Comparison of ENCODE assay signal across 28 cellular contexts in the genomic region with DNA sequence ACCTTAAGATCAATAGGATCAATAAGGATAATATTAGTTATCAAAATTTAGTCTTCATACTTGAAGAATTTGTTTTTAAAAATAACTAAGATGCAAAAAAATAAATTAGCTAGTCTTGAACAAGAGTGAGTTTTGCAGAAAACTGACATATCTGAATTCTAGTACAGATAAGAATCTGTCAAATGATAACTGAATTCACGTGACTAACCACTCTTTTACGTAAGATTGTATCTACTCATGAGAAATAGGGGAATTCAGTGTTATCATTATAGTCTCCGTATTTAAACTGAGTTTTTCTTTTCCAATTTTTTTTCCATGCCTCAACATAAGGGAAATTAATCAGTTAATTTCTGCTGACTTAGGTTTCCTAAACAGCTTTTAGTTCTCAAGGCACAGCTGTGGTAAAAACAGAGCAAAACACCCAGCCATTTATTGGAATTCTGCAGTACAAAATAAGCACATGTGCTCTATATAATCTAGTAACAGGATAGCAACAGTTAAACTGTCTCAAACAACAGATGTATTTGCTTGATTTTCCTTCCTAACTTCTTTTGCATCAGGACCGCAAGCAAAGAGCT. TPM values are rescaled to one million over a fixed set of nuclear protein-coding genes. Genes with fewer than 3 reads are reported as not detected.
A peak's percentile ranks its signal among the peaks of the same experiment; 100 is the strongest.
DNase-seq lines count a peak whose midpoint lies in the region; ATAC-seq, FAIRE-seq and TF ChIP-seq lines count a peak whose summit lies in the region.
"Had no signal": no experiment of that assay in that cellular context is flagged by ENCODE, and none has a peak within 500 bp of the region (broad histone marks: within the 10 kb centered on the region; RNA-seq: fewer than 3 reads in every experiment).

No MANE protein-coding gene starts in this region.

- peak; percentile 66 for FAIRE-seq in endometrium (lab: Jason Lieb, UNC)
- FAIRE-seq: D721Med, GM12892 had no signal

- peak overlapping the region; percentile 67 for H3K27ac ChIP-seq in VCaP
- H3K27ac ChIP-seq in neutrophil, result peak overlapping the region; percentile 80
- peak overlapping the region in 3 of 4 donors; percentile 10 to 42 (median 24) for H3K27ac ChIP-seq in transverse colon
- H3K27ac ChIP-seq: stomach, vagina, WERI-Rb-1 had no signal

- H3K9me3 ChIP-seq in neutrophil (no peaks in the 10 kb centered on the region), transverse colon (no peaks in the 10 kb centered on the region)
- H3K9me3 ChIP-seq: sigmoid colon, stomach, vagina had no signal

- H3K4me1 ChIP-seq in neutrophil (ENCODE audit: control insufficient read depth in 1 of 2, insufficient read depth in 1 of 2, low read depth in 1 of 2, low read length in 1 of 2), result peaks cover 16 to 22% of the 10 kb centered on the region in 2 experiments
- H3K4me1 ChIP-seq in transverse colon, result peaks cover 3 to 59% (median 17%) of the 10 kb centered on the region in 4 donors

- in situ Hi-C loops in transverse colon (cut with MboI; ENCODE audit: low pct_ligation_motif_present in 1 of 4, low pct_unique_long_range_greater_than_20kb in 1 of 4, low sequenced_read_pairs in 3 of 4), result no loop called here

- no peak overlapping the region for H3K4me3 ChIP-seq in neutrophil (ENCODE audit: low read depth in 1 of 2, low read length in 1 of 2)
- H3K4me3 ChIP-seq in transverse colon, result no peak overlapping the region
- H3K4me3 ChIP-seq: sigmoid colon, vagina had no signal

- H3K27me3 ChIP-seq in neutrophil, result no peaks in the 10 kb centered on the region
- H3K27me3 ChIP-seq in transverse colon, result no peaks in the 10 kb centered on the region
- H3K27me3 ChIP-seq: sigmoid colon, stomach, vagina had no signal

- no peak for TF ChIP-seq CTCF in VCaP (conservative IDR thresholded peaks at IDR 0.05)
- no peak for TF ChIP-seq CTCF in neutrophil (IDR thresholded peaks at IDR 0.05)
- TF ChIP-seq CTCF in transverse colon (IDR thresholded peaks at IDR 0.05), result no peak

- ATAC-seq in HG02852 (IDR thresholded peaks at IDR 0.05; ENCODE audit: unreplicated experiment), result no peak
- ATAC-seq in HG02884 (IDR thresholded peaks at IDR 0.05; ENCODE audit: unreplicated experiment), result no peak
- ATAC-seq: naive thymus-derived CD4-positive, alpha-beta T cell had no signal

- intact Hi-C loops in transverse colon (cut with DNase I; ENCODE audit: low total_unique reads), result no loop called here

- no peak for TF ChIP-seq POLR2A in transverse colon (IDR thresholded peaks at IDR 0.05)

- peaks cover 76% of the 10 kb centered on the region for H3K36me3 ChIP-seq in neutrophil
- H3K36me3 ChIP-seq in transverse colon, result peaks cover 0 to 20% (median 6%) of the 10 kb centered on the region in 4 donors

- 64 to 68% methylated on average over 4 of the region's 4 CpGs for WGBS in transverse colon (ENCODE audit: low coverage in 1 of 2), 2 donors

- no peak for TF ChIP-seq EP300 in transverse colon (IDR thresholded peaks at IDR 0.05; ENCODE audit: low read depth)

- DNase-seq in transverse colon (no peak), dermis blood vessel endothelial cell (no peak)
- DNase-seq: activated CD4-positive, alpha-beta T cell treated with anti-CD3 and anti-CD28 coated beads, Interleukin-2, amount 10 ng/mL, durations not matched to agents 24 days and 14 days; activated naive CD4-positive, alpha-beta T cell; activated T-cell treated with anti-CD3 and anti-CD28 coated beads, Interleukin-2, amount 50 U/mL, for 48 hours; amniotic stem cell; EL; H7; kidney glomerular epithelial cell; mesenchymal stem cell; naive thymus-derived CD4-positive, alpha-beta T cell; NCI-H1092; NCI-H187 treated with DMSO at 0.1 percent for 48 hours; NCI-H345; NCI-H82; RPMI8226; sigmoid colon; stimulated activated CD8-positive, alpha-beta memory T cell treated with anti-CD3 and anti-CD28 coated beads, Interleukin-4, amount 100 ng/mL, for 48 hours; stomach; WERI-Rb-1 had no signal

RNA-seq across cellular contexts. Expression of a gene that starts 19.1 kb away (rescaled TPM):
- 100 to 1,000 TPM in 2 of 4 donors, 10 to 100 TPM in 2; 26.3 to 345 (median 186) TPM for total RNA-seq in transverse colon
- 98.0 and 113 TPM in 2 replicates for total RNA-seq in dermis blood vessel endothelial cell

Comparison
In these comparisons a context has a peak if more than half of its experiments do, and no peak if none do; other contexts are left out.
1. H3K27ac ChIP-seq: peak in every context shown above with its lines; median percentile 80 in neutrophil; 67 in VCaP; 24 in transverse colon.